ENCODE assay signal across 25 cellular contexts in the genomic region with DNA sequence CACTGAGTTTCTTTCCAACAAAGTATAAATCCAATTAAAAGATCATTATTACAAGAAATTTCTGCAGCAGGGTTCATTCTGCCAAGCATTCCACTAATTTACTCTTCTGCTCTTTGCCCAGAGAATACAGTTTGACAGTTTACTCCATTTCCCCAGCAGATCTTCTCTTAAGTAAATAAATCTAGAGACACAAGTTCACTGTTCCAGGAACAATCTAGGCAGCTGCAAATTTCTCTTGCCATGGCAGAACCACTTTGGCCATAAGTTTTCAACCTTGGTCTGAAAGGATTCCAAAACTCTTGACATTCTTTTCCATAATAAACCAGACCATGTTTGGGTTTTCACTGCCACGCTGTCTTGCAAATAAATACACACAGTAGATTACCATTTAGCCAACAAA. TPM values are rescaled to one million over a fixed set of nuclear protein-coding genes. Genes with fewer than 3 reads are reported as not detected.
DNase-seq lines count a peak whose midpoint lies in the region; ATAC-seq, FAIRE-seq and TF ChIP-seq lines count a peak whose summit lies in the region.
"Had no signal": no experiment of that assay in that cellular context is flagged by ENCODE, and none has a peak within 500 bp of the region (broad histone marks: within the 10 kb centered on the region; RNA-seq: fewer than 3 reads in every experiment).

No MANE protein-coding gene starts in this region.

- ATAC-seq in stimulated activated naive CD8-positive, alpha-beta T cell treated with anti-CD3 and anti-CD28 coated beads, Interleukin-15, amount 100 ng/mL, for 72 hours: no peak
- ATAC-seq in stimulated activated naive CD8-positive, alpha-beta T cell treated with anti-CD3 and anti-CD28 coated beads, Interleukin-15, Interleukin-2, amounts not matched to agents 100 U/mL and 50 U/mL, for 24 hours: no peak
- ATAC-seq in left colon (peak; percentile 55), GM18868 (IDR thresholded peaks at IDR 0.05; ENCODE audit: unreplicated experiment) (no peak)
- ATAC-seq: GM12878, Panc1, sciatic nerve had no signal

- no peaks in the 10 kb centered on the region for H3K9me3 Mint-ChIP-seq in stimulated activated naive CD8-positive, alpha-beta T cell treated with anti-CD3 and anti-CD28 coated beads, Interleukin-15, amount 100 ng/mL, for 72 hours
- H3K9me3 Mint-ChIP-seq in astrocyte (ENCODE audit: unreplicated experiment): no peaks in the 10 kb centered on the region
- H3K9me3 Mint-ChIP-seq: CD14-positive monocyte, nephron had no signal

- H3K36me3 ChIP-seq in astrocyte (ENCODE audit: insufficient read depth, low read length): no peaks in the 10 kb centered on the region
- H3K36me3 ChIP-seq in trophoblast cell (ENCODE audit: control insufficient read depth in 1 of 2, insufficient read depth in 2 of 2, low read length in 2 of 2): no peaks in the 10 kb centered on the region
- H3K36me3 ChIP-seq: SJCRH30 had no signal

- H4K8ac ChIP-seq in trophoblast cell (ENCODE audit: low read depth, low read length): no peak overlapping the region

- H2AK5ac ChIP-seq in trophoblast cell (ENCODE audit: low read length): no peak overlapping the region

- peaks cover 91% of the 10 kb centered on the region for H3K4me1 Mint-ChIP-seq in stimulated activated naive CD8-positive, alpha-beta T cell treated with anti-CD3 and anti-CD28 coated beads, Interleukin-15, amount 100 ng/mL, for 72 hours
- peaks cover 14% of the 10 kb centered on the region for H3K4me1 Mint-ChIP-seq in astrocyte (ENCODE audit: low read depth, unreplicated experiment)

- no peak overlapping the region for H4K91ac ChIP-seq in trophoblast cell (ENCODE audit: low read depth, low read length)

- no peak overlapping the region for H2AFZ ChIP-seq in astrocyte (ENCODE audit: low read depth, low read length)
- H2AFZ ChIP-seq in trophoblast cell (ENCODE audit: insufficient read depth, low read length, poor library complexity): no peak overlapping the region
- H2AFZ ChIP-seq: parathyroid adenoma had no signal

- H3K23ac ChIP-seq in trophoblast cell (ENCODE audit: low read length): no peak overlapping the region

- H3K27me3 Mint-ChIP-seq in stimulated activated naive CD8-positive, alpha-beta T cell treated with anti-CD3 and anti-CD28 coated beads, Interleukin-15, amount 100 ng/mL, for 72 hours: no peaks in the 10 kb centered on the region
- H3K27me3 Mint-ChIP-seq in astrocyte (ENCODE audit: low read depth, unreplicated experiment): peaks cover 2% of the 10 kb centered on the region

- H3K79me1 ChIP-seq in trophoblast cell (ENCODE audit: low read length): no peaks in the 10 kb centered on the region

- peaks cover 57% of the 10 kb centered on the region for H4K20me1 ChIP-seq in astrocyte (ENCODE audit: insufficient read depth, low read length)

- WGBS in trophoblast cell (ENCODE audit: extremely low coverage, insufficient coverage, insufficient read length): no CpG with 5 or more reads among the region's 1 CpG

- peaks cover 12% of the 10 kb centered on the region for H3K36me3 Mint-ChIP-seq in astrocyte (ENCODE audit: low read depth, unreplicated experiment)

- peak overlapping the region; percentile 16 to 67 for H3K27ac Mint-ChIP-seq in stimulated activated naive CD8-positive, alpha-beta T cell treated with anti-CD3 and anti-CD28 coated beads, Interleukin-15, amount 100 ng/mL, for 72 hours
- H3K27ac Mint-ChIP-seq in astrocyte (ENCODE audit: unreplicated experiment): no peak overlapping the region
- H3K27ac Mint-ChIP-seq: CD14-positive monocyte had no signal

- H3K4me3 Mint-ChIP-seq in stimulated activated naive CD8-positive, alpha-beta T cell treated with anti-CD3 and anti-CD28 coated beads, Interleukin-15, amount 100 ng/mL, for 72 hours: peak overlapping the region in 1 of 2 donors; percentile 18
- H3K4me3 Mint-ChIP-seq in astrocyte (ENCODE audit: unreplicated experiment): no peak overlapping the region
- H3K4me3 Mint-ChIP-seq: CD14-positive monocyte, nephron had no signal

- H3K79me2 ChIP-seq in astrocyte (ENCODE audit: insufficient read depth, low read length) (peaks cover 68% of the 10 kb centered on the region), trophoblast cell (ENCODE audit: control insufficient read depth, insufficient read depth, low read length, poor library complexity) (no peaks in the 10 kb centered on the region)
- H3K79me2 ChIP-seq: parathyroid adenoma had no signal

- H3K4me3 ChIP-seq in astrocyte (ENCODE audit: insufficient read depth, low read depth, low read length): no peak overlapping the region
- no peak overlapping the region for H3K4me3 ChIP-seq in trophoblast cell (ENCODE audit: low read depth, low read length)
- H3K4me3 ChIP-seq: GM12878, SJCRH30, testis had no signal

- H2BK12ac ChIP-seq in trophoblast cell (ENCODE audit: low read length): no peak overlapping the region

- H2BK120ac ChIP-seq in trophoblast cell (ENCODE audit: insufficient read depth, low read length, poor library complexity): no peak overlapping the region

- H3K27ac ChIP-seq in astrocyte (ENCODE audit: low read depth, low read length) (no peak overlapping the region), trophoblast cell (ENCODE audit: low read depth, low read length) (no peak overlapping the region)
- H3K27ac ChIP-seq: epithelial cell of prostate, parathyroid adenoma, SJCRH30, testis, VCaP had no signal

- H3K4me2 ChIP-seq in astrocyte (ENCODE audit: low read length): no peak overlapping the region
- no peak overlapping the region for H3K4me2 ChIP-seq in trophoblast cell (ENCODE audit: low read length)

- no peak overlapping the region for H3K14ac ChIP-seq in trophoblast cell (ENCODE audit: low read length)

- H3K27me3 ChIP-seq in astrocyte (ENCODE audit: insufficient read depth, low read length): no peaks in the 10 kb centered on the region
- H3K27me3 ChIP-seq in trophoblast cell (ENCODE audit: insufficient read depth, low read length): no peaks in the 10 kb centered on the region
- H3K27me3 ChIP-seq: SJCRH30, testis had no signal

- H3K18ac ChIP-seq in trophoblast cell (ENCODE audit: low read length): no peak overlapping the region

- no peak for FAIRE-seq in astrocyte (lab: Jason Lieb, UNC)
- FAIRE-seq: GM12878, H54 had no signal

- intact Hi-C loops in left colon (cut with DNase I, micrococcal nuclease): no loop called here

- TF ChIP-seq CTCF in astrocyte (IDR thresholded peaks at IDR 0.05; ENCODE audit: insufficient read depth, low read depth, low read length): no peak

- no peak overlapping the region for H4K12ac ChIP-seq in trophoblast cell (ENCODE audit: low read depth, low read length)

- H3K4me1 ChIP-seq in astrocyte (ENCODE audit: insufficient read depth, low read length) (peaks cover 7% of the 10 kb centered on the region), trophoblast cell (ENCODE audit: control insufficient read depth in 1 of 2, insufficient read depth in 2 of 2, low read length in 2 of 2) (no peaks in the 10 kb centered on the region)
- H3K4me1 ChIP-seq: parathyroid adenoma, SJCRH30, testis had no signal

- no peak for DNase-seq in stimulated activated naive CD8-positive, alpha-beta T cell treated with anti-CD3 and anti-CD28 coated beads, Interleukin-15, amount 100 ng/mL, for 72 hours
- no peak for DNase-seq in stimulated activated naive CD8-positive, alpha-beta T cell treated with anti-CD3 and anti-CD28 coated beads, Interleukin-15, Interleukin-2, amounts not matched to agents 100 U/mL and 50 U/mL, for 24 hours
- DNase-seq in astrocyte (ENCODE audit: low read depth) (peak; percentile 58), left colon (no peak), trophoblast cell (no peak), HT-29 (ENCODE audit: low spot score) (no peak)
- no peak for DNase-seq in activated CD4-positive, CD25-positive, alpha-beta regulatory T cell (lab: John Stamatoyannopoulos, UW)
- DNase-seq: activated CD4-positive, alpha-beta T cell treated with anti-CD3 and anti-CD28 coated beads, Interleukin-2, amount 50 U/mL, for 48 hours; central memory CD4-positive, alpha-beta T cell; mesendoderm; NCI-H1048; NCI-H2029; NCI-H446 treated with DMSO at 0.1 percent for 48 hours; SJCRH30; testis had no signal

- H3K9ac ChIP-seq in astrocyte (ENCODE audit: low read length) (no peak overlapping the region), trophoblast cell (ENCODE audit: low read length) (no peak overlapping the region)
- H3K9ac ChIP-seq: parathyroid adenoma had no signal

- H2BK5ac ChIP-seq in trophoblast cell (ENCODE audit: low read depth, low read length, poor library complexity): no peak overlapping the region

- H3K9me3 ChIP-seq in astrocyte (ENCODE audit: insufficient read depth, low read depth, low read length) (no peaks in the 10 kb centered on the region), trophoblast cell (ENCODE audit: insufficient read depth, low read depth, low read length) (no peaks in the 10 kb centered on the region)
- H3K9me3 ChIP-seq: SJCRH30, testis had no signal

- H3K4ac ChIP-seq in trophoblast cell (ENCODE audit: low read depth, low read length): no peak overlapping the region

RNA-seq across cellular contexts. Expression of gene RGS10, which starts 11.5 kb away (rescaled TPM):
- total RNA-seq in astrocyte (40.0 and 40.1 TPM in 2 replicates), left colon (10 to 100 TPM in 1 of 2 donors, 1 to 10 TPM in 1; 8.9 to 28.9 TPM)
- 10.5 and 10.7 TPM in 2 replicates for polyA plus RNA-seq in trophoblast cell (2013)
- 2.7 and 4.0 TPM in 2 replicates for total RNA-seq in HT-29 (2014; rRNA removed; shearing (Covaris generic))
- total RNA-seq: SJCRH30 had no signal
